Comparison of ENCODE assay signal across 28 cellular contexts in the genomic region with DNA sequence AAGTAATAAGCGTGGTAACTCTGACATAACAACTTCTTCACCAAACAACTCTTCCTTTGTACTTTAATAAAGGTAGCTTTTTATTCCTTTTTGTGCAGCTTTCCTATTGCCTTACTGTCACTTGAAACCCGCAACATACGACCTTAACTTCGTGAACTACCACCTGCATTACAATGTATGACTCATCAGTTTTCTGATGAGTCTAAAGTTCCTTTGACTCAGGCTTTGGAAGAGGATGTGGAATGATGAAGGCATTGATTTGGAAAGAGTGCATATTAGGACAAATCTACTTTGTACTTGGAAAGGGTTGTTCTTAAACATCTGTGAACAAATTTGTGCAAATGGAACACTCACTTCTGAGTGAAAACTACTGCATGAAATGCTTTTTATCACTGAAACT.
DNase-seq lines count a peak whose midpoint lies in the region; ATAC-seq, FAIRE-seq and TF ChIP-seq lines count a peak whose summit lies in the region.
"Had no signal": no experiment of that assay in that cellular context is flagged by ENCODE, and none has a peak within 500 bp of the region (broad histone marks: within the 10 kb centered on the region; RNA-seq: fewer than 3 reads in every experiment).

No MANE protein-coding gene starts in this region.

- peak; percentile 95 for ATAC-seq in left lobe of liver
- ATAC-seq in stimulated activated naive CD8-positive, alpha-beta T cell treated with anti-CD3 and anti-CD28 coated beads, Interleukin-15, amount 100 ng/mL, for 72 hours, result no peak
- ATAC-seq: activated naive CD4-positive, alpha-beta T cell treated with anti-CD3 and anti-CD28 coated beads, Interleukin-2, amount 50 U/mL, for 72 hours; activated T-helper 17 cell treated with anti-CD3 and anti-CD28 coated beads, Interleukin-2, amount 50 U/mL, for 72 hours; body of pancreas; left lung; natural killer cell; right cardiac atrium had no signal

- intact Hi-C loops in head of caudate nucleus (cut with DNase I), result no loop called here

- H3K4me1 ChIP-seq in endodermal cell (ENCODE audit: control insufficient read depth, insufficient read depth, low read length), result peaks cover 4% of the 10 kb centered on the region
- H3K4me1 ChIP-seq: body of pancreas, left lung, Peyer's patch, upper lobe of left lung had no signal

- H3K36me3 ChIP-seq in bronchial epithelial cell (ENCODE audit: control insufficient read depth, insufficient read depth, low read length) (no peaks in the 10 kb centered on the region), endodermal cell (ENCODE audit: control insufficient read depth, insufficient read depth, low read length) (no peaks in the 10 kb centered on the region)
- H3K36me3 ChIP-seq: left lung, ovary, Peyer's patch, upper lobe of left lung had no signal

- TF ChIP-seq CTCF in bronchial epithelial cell (IDR thresholded peaks at IDR 0.05; ENCODE audit: insufficient read depth, low read length, severe bottlenecking) (no peak), endodermal cell (conservative IDR thresholded peaks at IDR 0.05) (no peak)

- WGBS in endodermal cell (ENCODE audit: insufficient coverage in 1 of 2, insufficient read length in 1 of 2), 2 experiments, result 83 to 100% methylated on average over 2 to 4 of the region's 4 CpGs

- DNase-seq in DMS53 (lab: John Stamatoyannopoulos, UW) (peak; percentile 77), NCI-H460 (ENCODE audit: extremely low read depth, low read depth) (peak; percentile 7), bronchial epithelial cell (ENCODE audit: low read depth) (peak; percentile 18), left lobe of liver (ENCODE audit: low spot score) (no peak), COLO668 (lab: John Stamatoyannopoulos, UW; ENCODE audit: unreplicated experiment) (no peak), endodermal cell (no peak), head of caudate nucleus (no peak)
- no peak for DNase-seq in stimulated activated naive CD8-positive, alpha-beta T cell treated with anti-CD3 and anti-CD28 coated beads, Interleukin-15, amount 100 ng/mL, for 72 hours
- DNase-seq: activated CD8-positive, alpha-beta memory T cell treated with anti-CD3 and anti-CD28 coated beads, Interleukin-2, amount 50 U/mL, for 4 hours; body of pancreas; C1 segment of cervical spinal cord; effector CD8-positive, alpha-beta T cell; GDM1; H9; Karpas-422; left lung; natural killer cell; NCI-H2081; NCI-H524; NK-92 treated with Interleukin-12 subunit alpha and Interleukin-12 subunit beta, amount 100 ng/mL, for 24 hours; ovary; Peyer's patch; right cardiac atrium; SK-N-SH; upper lobe of left lung had no signal

- no peaks in the 10 kb centered on the region for H3K27me3 ChIP-seq in bronchial epithelial cell (ENCODE audit: control insufficient read depth, insufficient read depth, low read length)
- no peaks in the 10 kb centered on the region for H3K27me3 ChIP-seq in endodermal cell (ENCODE audit: control insufficient read depth, insufficient read depth, low read length, poor library complexity, severe bottlenecking)
- H3K27me3 ChIP-seq: body of pancreas, left lung, ovary, Peyer's patch, upper lobe of left lung had no signal

- peaks cover 24% of the 10 kb centered on the region for H3K9me3 ChIP-seq in endodermal cell (ENCODE audit: control insufficient read depth, low read length)
- H3K9me3 ChIP-seq: body of pancreas, left lung, ovary, Peyer's patch, SK-N-SH had no signal

- H3K9me3 Mint-ChIP-seq in endodermal cell, result peaks cover 7% of the 10 kb centered on the region
- peaks cover 13 to 18% of the 10 kb centered on the region in 2 donors for H3K9me3 Mint-ChIP-seq in stimulated activated naive CD8-positive, alpha-beta T cell treated with anti-CD3 and anti-CD28 coated beads, Interleukin-15, amount 100 ng/mL, for 72 hours
- H3K9me3 Mint-ChIP-seq: mesothelial cell of epicardium had no signal

- no peak overlapping the region for H3K27ac ChIP-seq in endodermal cell (ENCODE audit: low read depth, low read length)
- H3K27ac ChIP-seq: body of pancreas, left lung, ovary, Peyer's patch, upper lobe of left lung had no signal

- H3K27ac Mint-ChIP-seq in endodermal cell, result no peak overlapping the region
- no peak overlapping the region for H3K27ac Mint-ChIP-seq in stimulated activated naive CD8-positive, alpha-beta T cell treated with anti-CD3 and anti-CD28 coated beads, Interleukin-15, amount 100 ng/mL, for 72 hours
- H3K27ac Mint-ChIP-seq: activated naive CD4-positive, alpha-beta T cell treated with anti-CD3 and anti-CD28 coated beads, Interleukin-2, amount 50 U/mL, for 72 hours; activated T-helper 17 cell treated with anti-CD3 and anti-CD28 coated beads, Interleukin-2, amount 50 U/mL, for 72 hours; H9; mesothelial cell of epicardium; natural killer cell had no signal

- H3K36me3 Mint-ChIP-seq in endodermal cell (ENCODE audit: low read depth), result no peaks in the 10 kb centered on the region
- H3K36me3 Mint-ChIP-seq: activated naive CD4-positive, alpha-beta T cell treated with anti-CD3 and anti-CD28 coated beads, Interleukin-2, amount 50 U/mL, for 72 hours; mesothelial cell of epicardium; natural killer cell had no signal

- H3K27me3 Mint-ChIP-seq in endodermal cell (ENCODE audit: insufficient read depth), result no peaks in the 10 kb centered on the region
- H3K27me3 Mint-ChIP-seq in stimulated activated naive CD8-positive, alpha-beta T cell treated with anti-CD3 and anti-CD28 coated beads, Interleukin-15, amount 100 ng/mL, for 72 hours, result no peaks in the 10 kb centered on the region
- H3K27me3 Mint-ChIP-seq: activated T-helper 17 cell treated with anti-CD3 and anti-CD28 coated beads, Interleukin-2, amount 50 U/mL, for 72 hours had no signal

- no peak for FAIRE-seq in bronchial epithelial cell (lab: Jason Lieb, UNC)

- H3K4me3 Mint-ChIP-seq in endodermal cell, result no peak overlapping the region
- no peak overlapping the region for H3K4me3 Mint-ChIP-seq in stimulated activated naive CD8-positive, alpha-beta T cell treated with anti-CD3 and anti-CD28 coated beads, Interleukin-15, amount 100 ng/mL, for 72 hours
- H3K4me3 Mint-ChIP-seq: activated T-helper 17 cell treated with anti-CD3 and anti-CD28 coated beads, Interleukin-2, amount 50 U/mL, for 72 hours; H9; mesothelial cell of epicardium; natural killer cell had no signal

- no peak overlapping the region for H3K9ac ChIP-seq in endodermal cell (ENCODE audit: extremely low read depth, low read length, poor library complexity, severe bottlenecking)
- H3K9ac ChIP-seq: SK-N-SH had no signal

- no peaks in the 10 kb centered on the region for H3K4me1 Mint-ChIP-seq in endodermal cell
- no peaks in the 10 kb centered on the region for H3K4me1 Mint-ChIP-seq in stimulated activated naive CD8-positive, alpha-beta T cell treated with anti-CD3 and anti-CD28 coated beads, Interleukin-15, amount 100 ng/mL, for 72 hours
- H3K4me1 Mint-ChIP-seq: activated T-helper 17 cell treated with anti-CD3 and anti-CD28 coated beads, Interleukin-2, amount 50 U/mL, for 72 hours; mesothelial cell of epicardium; natural killer cell had no signal

- no peak overlapping the region for H3K4me3 ChIP-seq in bronchial epithelial cell (ENCODE audit: low read depth, low read length)
- no peak overlapping the region for H3K4me3 ChIP-seq in endodermal cell (ENCODE audit: low read length)
- H3K4me3 ChIP-seq: body of pancreas, left lung, ovary, Peyer's patch, upper lobe of left lung had no signal

Comparison
In these comparisons a context has a peak if more than half of its experiments do, and no peak if none do; other contexts are left out.
1. DNase-seq: peak in DMS53 (single experiment), NCI-H460 (single experiment) and bronchial epithelial cell (single experiment); none in left lobe of liver (single experiment), COLO668 (single experiment), endodermal cell (single experiment), stimulated activated naive CD8-positive, alpha-beta T cell treated with anti-CD3 and anti-CD28 coated beads, Interleukin-15, amount 100 ng/mL, for 72 hours (0 of 2) and head of caudate nucleus (0 of 42).